ENCODE assay signal across 21 cellular contexts in the genomic region with DNA sequence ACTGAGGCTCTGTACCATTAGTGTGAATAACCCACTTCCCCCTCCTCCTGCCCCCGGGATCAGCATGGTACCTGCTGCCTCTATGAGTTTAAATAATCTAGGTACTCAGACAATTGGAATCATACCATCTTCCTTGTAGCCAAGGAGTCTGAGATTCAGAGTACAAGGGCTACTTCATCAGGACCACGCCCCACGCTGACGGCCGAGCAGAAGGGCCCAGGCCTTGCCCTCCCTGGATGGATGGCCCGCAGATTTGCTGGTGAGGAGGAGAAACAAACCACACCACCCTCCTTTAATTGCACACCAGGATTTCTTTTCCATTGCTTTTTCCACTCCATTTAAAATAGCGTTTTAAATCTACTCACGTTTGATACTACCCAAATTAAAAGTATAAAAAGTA.
"Had no signal": no experiment of that assay in that cellular context is flagged by ENCODE, and none has a peak within 500 bp of the region (broad histone marks: within the 10 kb centered on the region; RNA-seq: fewer than 3 reads in every experiment).

No MANE protein-coding gene starts in this region.

- H3K36me3 Mint-ChIP-seq: memory B cell, mesothelial cell of epicardium, naive B cell had no signal

- H3K4me1 Mint-ChIP-seq: immature natural killer cell; memory B cell; mesothelial cell of epicardium; naive B cell; naive thymus-derived CD4-positive, alpha-beta T cell had no signal

- H3K27ac Mint-ChIP-seq: immature natural killer cell; memory B cell; mesothelial cell of epicardium; naive B cell; naive thymus-derived CD4-positive, alpha-beta T cell had no signal

- H3K4me3 Mint-ChIP-seq: immature natural killer cell; memory B cell; mesothelial cell of epicardium; naive B cell; naive thymus-derived CD4-positive, alpha-beta T cell had no signal

- DNase-seq: hippocampal formation; hypothalamus; immature natural killer cell; islet precursor cell; kidney; kidney glomerular epithelial cell; left cardiac atrium; left colon; left lung; left ventricle myocardium inferior; left ventricle myocardium superior; lower lobe of right lung; mammary epithelial cell; mesenchymal stem cell; mesendoderm; midbrain; mucosa of descending colon; naive B cell; naive thymus-derived CD4-positive, alpha-beta T cell had no signal
